In the genomic region with DNA sequence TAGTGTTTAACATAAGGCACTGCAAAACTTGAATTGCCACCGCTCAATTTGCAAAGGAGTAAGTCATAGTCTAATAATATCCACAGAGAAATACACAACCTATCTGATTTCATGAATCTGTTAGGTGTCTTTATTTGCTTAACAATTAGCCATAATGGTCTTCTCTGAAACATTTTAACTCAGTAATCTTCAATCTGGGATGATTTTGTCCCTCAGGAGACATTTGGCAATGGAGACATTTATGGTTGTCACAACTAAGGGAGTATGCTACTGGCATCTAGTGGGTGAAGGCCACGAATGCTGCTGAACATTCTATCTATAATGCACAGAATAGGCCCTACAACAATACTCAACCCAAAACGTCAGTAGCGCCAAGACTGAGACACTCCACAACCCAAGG, we compare ENCODE assay signal across 1 cellular context.
TF ChIP-seq lines count a peak whose summit lies in the region.

No MANE protein-coding gene starts in this region.

TF ChIP-seq in HCT116, 20 proteins besides CTCF, POLR2A, EP300 and RAD21 (continued from another document):
- TF ChIP-seq YY1 (IDR thresholded peaks at IDR 0.05; ENCODE audit: extremely low read depth, insufficient replicate concordance, low read depth, low read length) (no peak), ZNF274 (IDR thresholded peaks at IDR 0.05; ENCODE audit: low read depth, low read length) (no peak), FOSL1 (IDR thresholded peaks at IDR 0.05; ENCODE audit: low read depth) (no peak), SIN3A (IDR thresholded peaks at IDR 0.05; ENCODE audit: low read depth) (no peak), POLR2AphosphoS5 (IDR thresholded peaks at IDR 0.05; ENCODE audit: low read depth, low read length) (no peak), EGR1 (IDR thresholded peaks at IDR 0.05; ENCODE audit: low read depth) (no peak), SRF (IDR thresholded peaks at IDR 0.05; ENCODE audit: low read depth) (no peak), CEBPB (IDR thresholded peaks at IDR 0.05; ENCODE audit: low read depth) (no peak), ZFX (IDR thresholded peaks at IDR 0.05) (no peak), CBX3 (IDR thresholded peaks at IDR 0.05; ENCODE audit: low read depth) (no peak), SP1 (IDR thresholded peaks at IDR 0.05; ENCODE audit: low read depth) (no peak), ELF1 (IDR thresholded peaks at IDR 0.05; ENCODE audit: borderline replicate concordance, low read depth) (no peak)
- TF ChIP-seq, protein P1, sequence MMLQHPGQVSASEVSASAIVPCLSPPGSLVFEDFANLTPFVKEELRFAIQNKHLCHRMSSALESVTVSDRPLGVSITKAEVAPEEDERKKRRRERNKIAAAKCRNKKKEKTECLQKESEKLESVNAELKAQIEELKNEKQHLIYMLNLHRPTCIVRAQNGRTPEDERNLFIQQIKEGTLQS (IDR thresholded peaks at IDR 0.05) = no peak
- TF ChIP-seq, protein P2, sequence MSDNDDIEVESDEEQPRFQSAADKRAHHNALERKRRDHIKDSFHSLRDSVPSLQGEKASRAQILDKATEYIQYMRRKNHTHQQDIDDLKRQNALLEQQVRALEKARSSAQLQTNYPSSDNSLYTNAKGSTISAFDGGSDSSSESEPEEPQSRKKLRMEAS (IDR thresholded peaks at IDR 0.05) = no peak
- TF ChIP-seq, protein P3, sequence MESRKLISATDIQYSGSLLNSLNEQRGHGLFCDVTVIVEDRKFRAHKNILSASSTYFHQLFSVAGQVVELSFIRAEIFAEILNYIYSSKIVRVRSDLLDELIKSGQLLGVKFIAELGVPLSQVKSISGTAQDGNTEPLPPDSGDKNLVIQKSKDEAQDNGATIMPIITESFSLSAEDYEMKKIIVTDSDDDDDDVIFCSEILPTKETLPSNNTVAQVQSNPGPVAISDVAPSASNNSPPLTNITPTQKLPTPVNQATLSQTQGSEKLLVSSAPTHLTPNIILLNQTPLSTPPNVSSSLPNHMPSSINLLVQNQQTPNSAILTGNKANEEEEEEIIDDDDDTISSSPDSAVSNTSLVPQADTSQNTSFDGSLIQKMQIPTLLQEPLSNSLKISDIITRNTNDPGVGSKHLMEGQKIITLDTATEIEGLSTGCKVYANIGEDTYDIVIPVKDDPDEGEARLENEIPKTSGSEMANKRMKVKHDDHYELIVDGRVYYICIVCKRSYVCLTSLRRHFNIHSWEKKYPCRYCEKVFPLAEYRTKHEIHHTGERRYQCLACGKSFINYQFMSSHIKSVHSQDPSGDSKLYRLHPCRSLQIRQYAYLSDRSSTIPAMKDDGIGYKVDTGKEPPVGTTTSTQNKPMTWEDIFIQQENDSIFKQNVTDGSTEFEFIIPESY (IDR thresholded peaks at IDR 0.05; ENCODE audit: extremely low read depth, insufficient replicate concordance, low read length) = no peak
- TF ChIP-seq, protein P4, sequence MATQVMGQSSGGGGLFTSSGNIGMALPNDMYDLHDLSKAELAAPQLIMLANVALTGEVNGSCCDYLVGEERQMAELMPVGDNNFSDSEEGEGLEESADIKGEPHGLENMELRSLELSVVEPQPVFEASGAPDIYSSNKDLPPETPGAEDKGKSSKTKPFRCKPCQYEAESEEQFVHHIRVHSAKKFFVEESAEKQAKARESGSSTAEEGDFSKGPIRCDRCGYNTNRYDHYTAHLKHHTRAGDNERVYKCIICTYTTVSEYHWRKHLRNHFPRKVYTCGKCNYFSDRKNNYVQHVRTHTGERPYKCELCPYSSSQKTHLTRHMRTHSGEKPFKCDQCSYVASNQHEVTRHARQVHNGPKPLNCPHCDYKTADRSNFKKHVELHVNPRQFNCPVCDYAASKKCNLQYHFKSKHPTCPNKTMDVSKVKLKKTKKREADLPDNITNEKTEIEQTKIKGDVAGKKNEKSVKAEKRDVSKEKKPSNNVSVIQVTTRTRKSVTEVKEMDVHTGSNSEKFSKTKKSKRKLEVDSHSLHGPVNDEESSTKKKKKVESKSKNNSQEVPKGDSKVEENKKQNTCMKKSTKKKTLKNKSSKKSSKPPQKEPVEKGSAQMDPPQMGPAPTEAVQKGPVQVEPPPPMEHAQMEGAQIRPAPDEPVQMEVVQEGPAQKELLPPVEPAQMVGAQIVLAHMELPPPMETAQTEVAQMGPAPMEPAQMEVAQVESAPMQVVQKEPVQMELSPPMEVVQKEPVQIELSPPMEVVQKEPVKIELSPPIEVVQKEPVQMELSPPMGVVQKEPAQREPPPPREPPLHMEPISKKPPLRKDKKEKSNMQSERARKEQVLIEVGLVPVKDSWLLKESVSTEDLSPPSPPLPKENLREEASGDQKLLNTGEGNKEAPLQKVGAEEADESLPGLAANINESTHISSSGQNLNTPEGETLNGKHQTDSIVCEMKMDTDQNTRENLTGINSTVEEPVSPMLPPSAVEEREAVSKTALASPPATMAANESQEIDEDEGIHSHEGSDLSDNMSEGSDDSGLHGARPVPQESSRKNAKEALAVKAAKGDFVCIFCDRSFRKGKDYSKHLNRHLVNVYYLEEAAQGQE (IDR thresholded peaks at IDR 0.05; ENCODE audit: low read depth) = no peak
